9 cellular contexts compared by ENCODE assay signal in genomic region chr11:134126197-134126822, GRCh38. TPM values are rescaled to one million over a fixed set of nuclear protein-coding genes. Genes with fewer than 3 reads are reported as not detected.
A peak's percentile ranks its signal among the peaks of the same experiment; 100 is the strongest.
DNase-seq lines count a peak whose midpoint lies in the region; ATAC-seq lines count a peak whose summit lies in the region.
"Had no signal": no experiment of that assay in that cellular context is flagged by ENCODE, and none has a peak within 500 bp of the region (broad histone marks: within the 10 kb centered on the region; RNA-seq: fewer than 3 reads in every experiment).

No MANE protein-coding gene starts in this region.

- peak; percentile 62 for DNase-seq in H7
- peak in 40 of 56 donors; percentile 22 to 85 (median 57) for DNase-seq in amygdala (lab: John Stamatoyannopoulos, UW)
- peak; percentile 38 for DNase-seq in iPS-NIHi11 (ENCODE audit: low spot score)
- no peak for DNase-seq in stimulated activated naive CD8-positive, alpha-beta T cell treated with anti-CD3 and anti-CD28 coated beads, Interleukin-15, Interleukin-2, amounts not matched to agents 100 U/mL and 50 U/mL, for 24 hours
- no peak for DNase-seq in NCI-H1436 (lab: John Stamatoyannopoulos, UW)
- no peak for DNase-seq in NCI-H524 treated with DMSO at 0.1 percent for 48 hours (lab: John Stamatoyannopoulos, UW)
- no peak for DNase-seq in NCI-H748 (lab: John Stamatoyannopoulos, UW; ENCODE audit: unreplicated experiment)
- DNase-seq: stimulated activated naive CD4-positive, alpha-beta T cell had no signal

- H3K4me3 ChIP-seq in H7 (ENCODE audit: insufficient read depth, low read depth, low read length) = no peak overlapping the region

- H3K36me3 ChIP-seq in H7 (replicated peaks; ENCODE audit: control insufficient read depth, insufficient read depth, low read length) = no peaks in the 10 kb centered on the region

- H3K27me3 ChIP-seq in H7 (ENCODE audit: control insufficient read depth, insufficient read depth, low read length) = peaks cover 2% of the 10 kb centered on the region

- peak; percentile 55 for ATAC-seq in stimulated activated naive CD8-positive, alpha-beta T cell treated with anti-CD3 and anti-CD28 coated beads, Interleukin-15, Interleukin-2, amounts not matched to agents 100 U/mL and 50 U/mL, for 24 hours
- ATAC-seq in GM21717 (IDR thresholded peaks at IDR 0.05; ENCODE audit: unreplicated experiment) = no peak

RNA-seq across cellular contexts. Expression of gene JAM3, which starts 57.4 kb away (rescaled TPM):
- 34.4 and 40.8 TPM in 2 replicates for total RNA-seq in H7 (2014; rRNA removed; shearing (Covaris generic))

Comparison
In these comparisons a context has a peak if more than half of its experiments do, and no peak if none do; other contexts are left out.
1. DNase-seq: peak in H7 (single experiment), amygdala (40 of 56) and iPS-NIHi11 (single experiment); none in stimulated activated naive CD8-positive, alpha-beta T cell treated with anti-CD3 and anti-CD28 coated beads, Interleukin-15, Interleukin-2, amounts not matched to agents 100 U/mL and 50 U/mL, for 24 hours (single experiment), NCI-H1436 (single experiment), NCI-H524 treated with DMSO at 0.1 percent for 48 hours (single experiment) and NCI-H748 (single experiment).